ENCODE assay signal across 12 cellular contexts in the genomic region with DNA sequence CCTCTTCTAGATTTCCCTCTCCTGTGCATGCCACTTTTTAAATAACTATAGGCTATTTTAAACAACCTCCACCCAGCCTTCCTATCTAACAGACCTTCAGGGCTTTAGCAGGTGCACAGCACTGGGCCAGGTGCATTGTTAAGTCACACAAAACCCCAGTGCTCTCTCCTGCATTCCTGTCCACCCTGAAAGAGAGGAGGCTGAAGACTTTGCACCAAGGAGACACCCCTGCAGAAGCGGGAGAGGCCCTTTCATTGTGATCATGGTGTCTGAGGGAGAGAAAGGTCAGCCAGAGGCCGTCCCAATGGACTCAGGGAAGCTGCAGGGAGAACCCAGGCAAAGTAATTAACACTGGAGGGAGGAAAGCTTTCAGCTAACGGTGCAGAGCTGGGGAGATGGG. TPM values are rescaled to one million over a fixed set of nuclear protein-coding genes. Genes with fewer than 3 reads are reported as not detected.
DNase-seq lines count a peak whose midpoint lies in the region; ATAC-seq and TF ChIP-seq lines count a peak whose summit lies in the region.
"Had no signal": no experiment of that assay in that cellular context is flagged by ENCODE, and none has a peak within 500 bp of the region (broad histone marks: within the 10 kb centered on the region; RNA-seq: fewer than 3 reads in every experiment).

No MANE protein-coding gene starts in this region.

- peak in 3 of 5 donors; percentile 32 to 43 (median 42) for DNase-seq in heart left ventricle
- no peak for DNase-seq in left cardiac atrium
- DNase-seq in caudate nucleus (lab: John Stamatoyannopoulos, UW), result peak in 1 of 61 donors; percentile 7
- DNase-seq in mucosa of gallbladder (ENCODE audit: low spot score), result peak; percentile 27
- no peak for DNase-seq in aorta
- no peak for DNase-seq in Calu3
- no peak for DNase-seq in GM23248
- DNase-seq: activated CD8-positive, alpha-beta memory T cell treated with anti-CD3 and anti-CD28 coated beads, Interleukin-2, amount 50 U/mL, for 4 hours; effector CD8-positive, alpha-beta T cell had no signal

- H3K27me3 ChIP-seq in heart left ventricle (no peaks in the 10 kb centered on the region), aorta (ENCODE audit: control insufficient read depth in 1 of 2, insufficient read depth in 2 of 2, low read length in 1 of 2) (no peaks in the 10 kb centered on the region), GM23248 (replicated peaks; ENCODE audit: insufficient read depth) (no peaks in the 10 kb centered on the region)

- CTCF ChIA-PET in Calu3 (lab: Charles Lee), result no interaction called here

- ATAC-seq in heart left ventricle, result peak in 3 of 4 donors; percentile 13 to 40 (median 31)
- ATAC-seq in left cardiac atrium, result no peak
- no peak for ATAC-seq in aorta (ENCODE audit: low FRiP score)
- no peak for ATAC-seq in HG03342 (IDR thresholded peaks at IDR 0.05; ENCODE audit: unreplicated experiment)
- ATAC-seq: K562 had no signal

- no TSS peak for BruUV-seq in Calu3 (replicated peaks; lab: Mats Ljungman, UMichigan)

- H3K4me1 Mint-ChIP-seq in Calu3 (ENCODE audit: low read depth, unreplicated experiment), result peaks cover 57% of the 10 kb centered on the region

- H2AFZ ChIP-seq in GM23248, result no peak overlapping the region

- H3F3A ChIP-seq in GM23248 (ENCODE audit: insufficient read depth), result no peaks in the 10 kb centered on the region

- in situ Hi-C loops in GM23248 (cut with MboI), result no loop called here

- peaks cover 8 to 88% (median 81%) of the 10 kb centered on the region in 12 donors for H3K4me1 ChIP-seq in heart left ventricle
- peaks cover 8 to 14% of the 10 kb centered on the region in 2 donors for H3K4me1 ChIP-seq in aorta (ENCODE audit: control insufficient read depth in 1 of 2, insufficient read depth in 2 of 2, low read length in 2 of 2)
- no peaks in the 10 kb centered on the region for H3K4me1 ChIP-seq in GM23248 (ENCODE audit: insufficient read depth)

- TF ChIP-seq CTCF in heart left ventricle (IDR thresholded peaks at IDR 0.05) (no peak), Calu3 (IDR thresholded peaks at IDR 0.05; ENCODE audit: unreplicated experiment) (no peak)

- H3K4me3 Mint-ChIP-seq in Calu3 (ENCODE audit: low read depth, unreplicated experiment), result no peak overlapping the region

- intact Hi-C loops in heart left ventricle (cut with DNase I), result loop anchor here in 7 of 10 donors (5.0 kb wide), 4 partner anchors 43 to 88 kb away; no protein-coding TSS in a partner anchor
- intact Hi-C loops in left cardiac atrium (cut with DNase I), result loop anchor here in 1 of 2 donors (5.0 kb wide), 1 partner anchor 88 kb away; no protein-coding TSS in a partner anchor
- intact Hi-C loops in aorta (cut with DNase I), result loop anchor here in 1 of 2 donors (5.0 to 10.0 kb wide), 2 partner anchors 51 to 88 kb away; no protein-coding TSS in a partner anchor
- intact Hi-C loops in Calu3 (cut with micrococcal nuclease; ENCODE audit: unreplicated experiment), result loop anchor here (5.0 kb wide), 1 partner anchor 317 kb away; no protein-coding TSS in a partner anchor

- no peaks in the 10 kb centered on the region for H3K27me3 Mint-ChIP-seq in Calu3 (ENCODE audit: unreplicated experiment)

- H3K27ac ChIP-seq in heart left ventricle (peak overlapping the region; percentile 5 to 98 (median 94)), caudate nucleus (ENCODE audit: low read depth, low read length) (peak overlapping the region; percentile 8), aorta (ENCODE audit: low read depth in 1 of 2, low read length in 2 of 2) (peak overlapping the region; percentile 88 to 98), GM23248 (no peak overlapping the region)
- H3K27ac ChIP-seq: SK-N-MC had no signal

- H3K4me2 ChIP-seq in GM23248 (ENCODE audit: unreplicated experiment), result no peak overlapping the region

- WGBS in heart left ventricle, 4 donors, result 15 to 31% (median 24%) methylated on average over 3 of the region's 3 CpGs
- whole genome bisulfite sequencing in aorta, 2 donors, result 19% methylated on average over 3 of the region's 3 CpGs
- WGBS in GM23248 (ENCODE audit: low coverage in 1 of 2, low lambda C conversion rate in 2 of 2, missing lambda C conversion rate in 2 of 2), 2 experiments, result 48 to 50% methylated on average over 3 of the region's 3 CpGs

- no peaks in the 10 kb centered on the region for H3K9me3 Mint-ChIP-seq in Calu3 (ENCODE audit: low read depth, unreplicated experiment)

- H3K4me3 ChIP-seq in heart left ventricle (peak overlapping the region in 1 of 12 donors; percentile 14), aorta (ENCODE audit: low read length in 2 of 2) (no peak overlapping the region), GM23248 (no peak overlapping the region)
- H3K4me3 ChIP-seq: K562, SK-N-MC had no signal

- no peaks in the 10 kb centered on the region for H3K9me2 ChIP-seq in GM23248 (ENCODE audit: insufficient read depth)

- H3K36me3 Mint-ChIP-seq in Calu3 (ENCODE audit: insufficient read depth, unreplicated experiment), result peaks cover 13% of the 10 kb centered on the region

- H3K9me3 ChIP-seq in heart left ventricle (no peaks in the 10 kb centered on the region), aorta (ENCODE audit: control insufficient read depth, low read length) (no peaks in the 10 kb centered on the region), GM23248 (ENCODE audit: low read depth) (no peaks in the 10 kb centered on the region)

- H3K79me2 ChIP-seq in GM23248 (ENCODE audit: insufficient read depth), result peaks cover 45% of the 10 kb centered on the region

- no peak for TF ChIP-seq POLR2A in heart left ventricle (IDR thresholded peaks at IDR 0.05)

- H3K27ac Mint-ChIP-seq in Calu3 (ENCODE audit: unreplicated experiment), result no peak overlapping the region

- H3K36me3 ChIP-seq in heart left ventricle, result no peaks in the 10 kb centered on the region
- H3K36me3 ChIP-seq in aorta (ENCODE audit: control insufficient read depth in 1 of 2, insufficient read depth in 2 of 2, low read length in 1 of 2), result no peaks in the 10 kb centered on the region
- no peaks in the 10 kb centered on the region for H3K36me3 ChIP-seq in GM23248 (ENCODE audit: low read depth)

- H4K20me1 ChIP-seq in GM23248 (ENCODE audit: insufficient read depth), result no peaks in the 10 kb centered on the region

- no peak overlapping the region for H3K9ac ChIP-seq in GM23248

RNA-seq across cellular contexts. Expression of a gene that starts 5.2 kb away (rescaled TPM):
- 100 to 1,000 TPM in 4 of 9 donors, 10 to 100 TPM in 5; 71.0 to 161 (median 98.3) TPM for total RNA-seq in heart left ventricle
- 10 to 100 TPM; 42.3 to 52.9 TPM for polyA plus RNA-seq in heart left ventricle
- total RNA-seq in left cardiac atrium, result 100 to 1,000 TPM in 1 of 2 donors, 10 to 100 TPM in 1; 88.8 to 115 TPM
- total RNA-seq in mucosa of gallbladder, result 64.4 TPM
- 100 to 1,000 TPM in 1 of 2 donors, 10 to 100 TPM in 1; 75.7 to 115 TPM for total RNA-seq in aorta
- polyA plus RNA-seq in aorta, result 10 to 100 TPM; 15.0 to 62.1 TPM
- total RNA-seq in Calu3 (2022), result 10.0 and 14.7 TPM in 2 replicates
- total RNA-seq in GM23248 (2014; rRNA removed; shearing (Covaris generic)), result 6.5 and 10.0 TPM in 2 replicates
- 2.8 and 3.1 TPM in 2 replicates for polyA plus RNA-seq in GM23248 (2016; fragmentation: Nextera tagmentation; extraction: Ambion mirVana)

Comparison
In these comparisons a context has a peak if more than half of its experiments do, and no peak if none do; other contexts are left out.
1. ATAC-seq: peak in heart left ventricle (3 of 4); none in left cardiac atrium (0 of 2), aorta (single experiment) and HG03342 (single experiment).
2. DNase-seq: peak in heart left ventricle (3 of 5) and mucosa of gallbladder (single experiment); none in left cardiac atrium (single experiment), aorta (0 of 2), Calu3 (single experiment) and GM23248 (single experiment).